In the genomic region with DNA sequence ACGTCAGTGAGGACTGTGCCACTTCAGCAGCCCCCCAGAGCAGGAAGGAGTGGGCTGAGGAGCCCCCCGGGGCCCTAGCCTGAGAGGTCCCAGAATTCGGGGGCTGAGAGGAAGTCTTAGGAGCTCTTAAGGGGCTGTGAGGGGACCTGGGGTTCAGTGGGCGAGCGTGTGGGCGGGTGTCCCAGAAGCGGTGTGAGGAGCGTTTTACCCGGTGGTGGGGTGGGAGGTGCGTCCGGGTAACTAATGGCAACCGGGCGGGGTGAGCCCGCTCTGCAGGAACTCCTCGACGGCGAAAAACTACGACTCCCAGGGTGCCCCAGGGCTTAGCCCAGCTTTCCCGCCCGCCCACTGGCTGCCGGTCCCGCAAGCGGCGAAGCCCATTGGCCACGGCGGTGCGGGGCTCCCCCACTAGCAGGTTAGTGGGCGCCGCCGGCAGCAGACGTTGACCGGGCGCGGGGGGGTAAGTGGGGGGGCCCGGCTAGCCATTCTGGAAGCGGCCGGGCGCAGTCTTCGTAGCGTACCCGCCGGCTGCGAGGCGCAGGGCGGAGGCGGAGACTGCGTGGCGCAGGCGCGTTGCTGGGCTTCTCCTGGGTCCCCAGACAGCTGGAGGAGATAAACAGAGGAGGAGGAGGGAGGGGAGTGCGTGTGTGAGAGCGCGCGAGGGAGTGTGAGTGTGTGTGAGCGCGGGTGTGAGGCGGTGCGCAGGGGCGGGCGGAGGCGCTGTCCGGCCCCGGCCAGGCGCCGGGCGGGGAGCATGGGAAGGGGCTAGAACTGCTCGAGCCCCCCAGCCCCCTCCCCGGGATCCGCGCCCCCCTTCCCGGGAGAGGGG, we compare ENCODE assay signal across 8 cellular contexts. TPM values are rescaled to one million over a fixed set of nuclear protein-coding genes. Genes with fewer than 3 reads are reported as not detected.
DNase-seq lines count a peak whose midpoint lies in the region; ATAC-seq and TF ChIP-seq lines count a peak whose summit lies in the region.

A gene with protein sequence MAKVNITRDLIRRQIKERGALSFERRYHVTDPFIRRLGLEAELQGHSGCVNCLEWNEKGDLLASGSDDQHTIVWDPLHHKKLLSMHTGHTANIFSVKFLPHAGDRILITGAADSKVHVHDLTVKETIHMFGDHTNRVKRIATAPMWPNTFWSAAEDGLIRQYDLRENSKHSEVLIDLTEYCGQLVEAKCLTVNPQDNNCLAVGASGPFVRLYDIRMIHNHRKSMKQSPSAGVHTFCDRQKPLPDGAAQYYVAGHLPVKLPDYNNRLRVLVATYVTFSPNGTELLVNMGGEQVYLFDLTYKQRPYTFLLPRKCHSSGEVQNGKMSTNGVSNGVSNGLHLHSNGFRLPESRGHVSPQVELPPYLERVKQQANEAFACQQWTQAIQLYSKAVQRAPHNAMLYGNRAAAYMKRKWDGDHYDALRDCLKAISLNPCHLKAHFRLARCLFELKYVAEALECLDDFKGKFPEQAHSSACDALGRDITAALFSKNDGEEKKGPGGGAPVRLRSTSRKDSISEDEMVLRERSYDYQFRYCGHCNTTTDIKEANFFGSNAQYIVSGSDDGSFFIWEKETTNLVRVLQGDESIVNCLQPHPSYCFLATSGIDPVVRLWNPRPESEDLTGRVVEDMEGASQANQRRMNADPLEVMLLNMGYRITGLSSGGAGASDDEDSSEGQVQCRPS (plus strand): TSS at position 579 of the 829 bp plus-strand sequence. CDS start 26,423 bp downstream, outside the sequence.

- peak; percentile 94 for ATAC-seq in GM19023 (IDR thresholded peaks at IDR 0.05; ENCODE audit: unreplicated experiment)
- ATAC-seq in HG03280 (IDR thresholded peaks at IDR 0.05; ENCODE audit: unreplicated experiment) = peak; percentile 92

- no peaks in the 10 kb centered on the region for H3K9me3 ChIP-seq in spleen

- peak within 1 kb of the TSS; percentile 77 to 96 (median 93) for H3K27ac ChIP-seq in spleen

- no peaks in the 10 kb centered on the region for H3K9me3 Mint-ChIP-seq in immature natural killer cell

- peak in 1 of 3 donors; percentile 77 for TF ChIP-seq POLR2A in spleen (IDR thresholded peaks at IDR 0.05)

- peaks cover 17 to 43% (median 36%) of the 10 kb centered on the region in 6 donors for H3K4me1 ChIP-seq in spleen

- H3K4me3 Mint-ChIP-seq in immature natural killer cell = peak within 1 kb of the TSS; percentile 96 to 99 (median 97)

- H3K36me3 Mint-ChIP-seq in immature natural killer cell = peaks cover 0 to 5% (median 0%) of the 10 kb centered on the region in 3 donors

- intact Hi-C loops in spleen (cut with DNase I; ENCODE audit: low total_unique reads) = no loop called here

- WGBS in spleen, 5 donors = 0 to 1% (median 1%) methylated on average over 39 to 71 of the region's 71 CpGs

- DNase-seq in AG08396 (ENCODE audit: low spot score) (peak; percentile 97), NCI-H345 treated with DMSO at 0.1 percent for 48 hours (lab: John Stamatoyannopoulos, UW; ENCODE audit: unreplicated experiment) (peak; percentile 94), immature natural killer cell (peak; percentile 96 to 98 (median 98)), spleen (peak; percentile 100)
- DNase-seq in activated CD4-positive, CD25-positive, alpha-beta regulatory T cell (lab: John Stamatoyannopoulos, UW) = peak; percentile 95 to 98 (median 96)
- DNase-seq in central memory CD4-positive, alpha-beta T cell = peak; percentile 97

- peaks cover 44 to 48% of the 10 kb centered on the region in 2 donors for H3K4me1 Mint-ChIP-seq in immature natural killer cell

- H3K27me3 Mint-ChIP-seq in immature natural killer cell (ENCODE audit: low read depth in 3 of 3) = peaks cover 8 to 22% (median 12%) of the 10 kb centered on the region in 3 donors

- peak within 1 kb of the TSS; percentile 74 to 97 (median 92) for H3K4me3 ChIP-seq in spleen

- no peaks in the 10 kb centered on the region for H3K27me3 ChIP-seq in spleen (replicated peaks in 1 of 7)

- H3K27ac Mint-ChIP-seq in immature natural killer cell = peak within 1 kb of the TSS; percentile 97 to 99 (median 99)

- peak in 2 of 11 experiments; percentile 14 to 27 for TF ChIP-seq CTCF in spleen (IDR thresholded peaks at IDR 0.05 in 8 of 11, conservative IDR thresholded peaks at IDR 0.05 in 3 of 11)

- no peaks in the 10 kb centered on the region for H3K36me3 ChIP-seq in spleen

RNA-seq across cellular contexts. Expression of the gene that starts here (rescaled TPM):
- polyA plus RNA-seq in immature natural killer cell (10 to 100 TPM in 1 of 3 donors, 1 to 10 TPM in 2; 3.2 to 16.4 (median 5.6) TPM), spleen (10 to 100 TPM in 1 of 3 donors, 1 to 10 TPM in 2; 7.7 to 21.1 (median 8.5) TPM)
- 10 to 100 TPM; 43.4 to 56.5 (median 49.4) TPM for total RNA-seq in spleen

Comparison
In these comparisons a context has a peak if more than half of its experiments do, and no peak if none do; other contexts are left out.
1. Peak in every context shown above with its lines: DNase-seq, ATAC-seq, H3K4me3 ChIP-seq and H3K27ac ChIP-seq.